ENCODE assay signal across 9 cellular contexts in the genomic region with DNA sequence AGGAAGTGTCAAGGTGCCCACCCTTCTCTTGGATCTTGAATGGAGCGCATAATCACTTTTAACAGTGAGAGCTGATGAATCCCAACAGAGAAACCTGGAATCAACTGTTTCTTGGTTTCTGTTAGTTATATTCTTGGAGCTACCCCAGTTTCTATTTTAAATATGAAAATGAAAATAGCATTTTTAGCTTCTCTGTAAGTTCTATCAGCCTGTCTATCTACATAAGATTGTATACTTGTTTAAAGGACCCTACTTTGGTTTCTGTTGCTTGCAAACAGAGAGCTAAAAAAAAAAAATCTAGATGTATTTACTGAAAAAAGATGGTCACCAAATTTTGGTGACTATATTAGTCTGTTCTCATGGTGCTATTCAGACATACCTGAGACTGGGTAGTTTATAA.
"Had no signal": no experiment of that assay in that cellular context is flagged by ENCODE, and none has a peak within 500 bp of the region (broad histone marks: within the 10 kb centered on the region; RNA-seq: fewer than 3 reads in every experiment).

No MANE protein-coding gene starts in this region.

- H3K9ac ChIP-seq: GM23248 had no signal

- H3K4me3 ChIP-seq: GM23248, GM23338, HAP-1 had no signal

- H3K4me1 ChIP-seq: HAP-1 had no signal

- H3K9me3 ChIP-seq: HAP-1 had no signal

- DNase-seq: GM23248, GOT3, H7, H9, HCEC 1CT, HFFc6 had no signal

- ATAC-seq: GM23338, HCT116 had no signal

- H3K36me3 ChIP-seq: HAP-1 had no signal

- H3K27ac ChIP-seq: GM23248 had no signal

- H2AFZ ChIP-seq: GM23248, GM23338 had no signal

- H3K4me2 ChIP-seq: GM23338 had no signal
